ENCODE assay signal across 9 cellular contexts in genomic region chr19:8334458-8335342, GRCh38. TPM values are rescaled to one million over a fixed set of nuclear protein-coding genes. Genes with fewer than 3 reads are reported as not detected.
DNase-seq lines count a peak whose midpoint lies in the region; ATAC-seq and TF ChIP-seq lines count a peak whose summit lies in the region.
"Had no signal": no experiment of that assay in that cellular context is flagged by ENCODE, and none has a peak within 500 bp of the region (broad histone marks: within the 10 kb centered on the region; RNA-seq: fewer than 3 reads in every experiment).

No MANE protein-coding gene starts in this region.

- H3K4me1 ChIP-seq in heart left ventricle: peaks cover 10 to 52% (median 34%) of the 10 kb centered on the region in 12 donors
- H3K4me1 ChIP-seq in sigmoid colon: peaks cover 0 to 26% (median 21%) of the 10 kb centered on the region in 4 donors

- ATAC-seq in heart left ventricle (peak in 2 of 4 donors; percentile 67 to 70), HG03095 (IDR thresholded peaks at IDR 0.05; ENCODE audit: unreplicated experiment) (no peak)

- peak overlapping the region in 8 of 12 donors; percentile 44 to 83 (median 76) for H3K27ac ChIP-seq in heart left ventricle
- no peak overlapping the region for H3K27ac ChIP-seq in sigmoid colon

- H3K27me3 ChIP-seq in heart left ventricle (peaks cover 6 to 44% (median 13%) of the 10 kb centered on the region in 9 donors), sigmoid colon (peaks cover 28 to 58% (median 38%) of the 10 kb centered on the region in 3 donors)

- no peaks in the 10 kb centered on the region for H3K9me3 Mint-ChIP-seq in activated CD4-positive, alpha-beta memory T cell treated with anti-CD3 and anti-CD28 coated beads, Interleukin-2, amount 10 ng/mL, durations not matched to agents 7 days and 5 days

- peak; percentile 21 for DNase-seq in activated naive CD4-positive, alpha-beta T cell treated with Interleukin-2 at 50 U/mL for 16 hours
- DNase-seq in activated naive CD4-positive, alpha-beta T cell treated with anti-CD3 and anti-CD28 coated beads, Interleukin-2, amount 50 U/mL, for 16 hours: no peak
- DNase-seq in NCI-H1105 (lab: John Stamatoyannopoulos, UW): peak; percentile 72
- DNase-seq in activated CD4-positive, alpha-beta memory T cell treated with anti-CD3 and anti-CD28 coated beads, Interleukin-2, amount 10 ng/mL, durations not matched to agents 7 days and 5 days: peak; percentile 48
- DNase-seq in heart left ventricle: peak in 4 of 5 donors; percentile 53 to 76 (median 56)
- DNase-seq in sigmoid colon: no peak
- DNase-seq in SKM-1 (lab: John Stamatoyannopoulos, UW; ENCODE audit: unreplicated experiment): no peak

- no peaks in the 10 kb centered on the region for H3K9me3 ChIP-seq in heart left ventricle
- no peaks in the 10 kb centered on the region for H3K9me3 ChIP-seq in sigmoid colon

- H3K36me3 Mint-ChIP-seq in activated CD4-positive, alpha-beta memory T cell treated with anti-CD3 and anti-CD28 coated beads, Interleukin-2, amount 10 ng/mL, durations not matched to agents 7 days and 5 days (ENCODE audit: low read depth): no peaks in the 10 kb centered on the region

- no peak overlapping the region for H3K27ac Mint-ChIP-seq in activated CD4-positive, alpha-beta memory T cell treated with anti-CD3 and anti-CD28 coated beads, Interleukin-2, amount 10 ng/mL, durations not matched to agents 7 days and 5 days
- H3K27ac Mint-ChIP-seq: activated naive CD8-positive, alpha-beta T cell had no signal

- H3K4me1 Mint-ChIP-seq in activated CD4-positive, alpha-beta memory T cell treated with anti-CD3 and anti-CD28 coated beads, Interleukin-2, amount 10 ng/mL, durations not matched to agents 7 days and 5 days: peaks cover 9% of the 10 kb centered on the region

- peaks cover 0 to 18% (median 2%) of the 10 kb centered on the region in 9 donors for H3K36me3 ChIP-seq in heart left ventricle
- no peaks in the 10 kb centered on the region for H3K36me3 ChIP-seq in sigmoid colon

- TF ChIP-seq CTCF in heart left ventricle (IDR thresholded peaks at IDR 0.05) (no peak), sigmoid colon (IDR thresholded peaks at IDR 0.05) (no peak)

- TF ChIP-seq POLR2A in heart left ventricle (IDR thresholded peaks at IDR 0.05) (no peak), sigmoid colon (IDR thresholded peaks at IDR 0.05) (no peak)

- 11 to 27% (median 21%) methylated on average over 47 to 117 of the region's 117 CpGs for WGBS in heart left ventricle, 4 donors
- 4 to 10% methylated on average over 117 of the region's 117 CpGs for WGBS in sigmoid colon, 2 donors

- TF ChIP-seq EP300 in sigmoid colon (IDR thresholded peaks at IDR 0.05): no peak

- CTCF ChIA-PET in activated CD4-positive, alpha-beta memory T cell treated with anti-CD3 and anti-CD28 coated beads, Interleukin-2, amount 10 ng/mL, durations not matched to agents 7 days and 5 days (lab: Charles Lee): interaction anchor here (0.9 to 2.9 kb wide), 6 partner anchors 8 to 19 kb away, joined by 3 to 16 read pairs (median 4); partner anchors contain the start of gene RPS28

- H3K4me3 Mint-ChIP-seq in activated CD4-positive, alpha-beta memory T cell treated with anti-CD3 and anti-CD28 coated beads, Interleukin-2, amount 10 ng/mL, durations not matched to agents 7 days and 5 days: peak overlapping the region; percentile 21

- intact Hi-C loops in heart left ventricle (cut with DNase I) (no loop called here), sigmoid colon (cut with DNase I) (no loop called here)

- peak overlapping the region in 9 of 12 donors; percentile 15 to 45 (median 35) for H3K4me3 ChIP-seq in heart left ventricle
- H3K4me3 ChIP-seq in sigmoid colon: peak overlapping the region in 3 of 4 donors; percentile 28 to 38 (median 33)

- POLR2A ChIA-PET in activated CD4-positive, alpha-beta memory T cell treated with anti-CD3 and anti-CD28 coated beads, Interleukin-2, amount 10 ng/mL, durations not matched to agents 7 days and 5 days (lab: Charles Lee): interaction anchor here (1.0 to 6.1 kb wide), 4 partner anchors 8 to 110 kb away, joined by 3 to 51 read pairs (median 6); partner anchors contain the start of genes HNRNPM, KANK3, NDUFA7 and RAB11B

- H3K27me3 Mint-ChIP-seq in activated CD4-positive, alpha-beta memory T cell treated with anti-CD3 and anti-CD28 coated beads, Interleukin-2, amount 10 ng/mL, durations not matched to agents 7 days and 5 days: peaks cover 28% of the 10 kb centered on the region

RNA-seq across cellular contexts. Expression of gene KANK3, which starts 8.4 kb away (rescaled TPM):
- 1 to 10 TPM; 7.4 to 8.7 TPM for total RNA-seq in activated CD4-positive, alpha-beta memory T cell treated with anti-CD3 and anti-CD28 coated beads, Interleukin-2, amount 10 ng/mL, durations not matched to agents 7 days and 5 days
- total RNA-seq in heart left ventricle (10 to 100 TPM; 12.3 to 33.6 (median 15.9) TPM), sigmoid colon (1 to 10 TPM; 6.5 to 8.9 (median 8.4) TPM)
- polyA plus RNA-seq in heart left ventricle (10 to 100 TPM; 16.9 to 19.4 TPM), sigmoid colon (1 to 10 TPM in 2 of 3 donors, under 1 TPM in 1; 0.92 to 4.9 (median 3.6) TPM)

RNA-seq across cellular contexts. Expression of gene RPS28, which starts 13.4 kb away (rescaled TPM):
- 1,000 to 10,000 TPM; 1,605 to 1,659 TPM for total RNA-seq in activated CD4-positive, alpha-beta memory T cell treated with anti-CD3 and anti-CD28 coated beads, Interleukin-2, amount 10 ng/mL, durations not matched to agents 7 days and 5 days
- total RNA-seq in heart left ventricle (1,000 to 10,000 TPM in 6 of 9 donors, 100 to 1,000 TPM in 3; 271 to 1,278 (median 1,186) TPM), sigmoid colon (100 to 1,000 TPM; 244 to 601 (median 414) TPM)
- polyA plus RNA-seq in heart left ventricle (100 to 1,000 TPM; 410 to 899 TPM), sigmoid colon (100 to 1,000 TPM; 574 to 938 (median 657) TPM)

RNA-seq across cellular contexts. Expression of gene NDUFA7, which starts 13.5 kb away (rescaled TPM):
- total RNA-seq in activated CD4-positive, alpha-beta memory T cell treated with anti-CD3 and anti-CD28 coated beads, Interleukin-2, amount 10 ng/mL, durations not matched to agents 7 days and 5 days: 10 to 100 TPM; 67.1 to 67.3 TPM
- total RNA-seq in heart left ventricle (100 to 1,000 TPM in 4 of 9 donors, 10 to 100 TPM in 5; 74.5 to 179 (median 93.6) TPM), sigmoid colon (10 to 100 TPM; 21.0 to 35.5 (median 27.5) TPM)
- polyA plus RNA-seq in heart left ventricle (100 to 1,000 TPM; 168 to 393 TPM), sigmoid colon (100 to 1,000 TPM; 115 to 146 (median 130) TPM)

RNA-seq across cellular contexts. Expression of gene CD320, which starts 26.5 kb away (rescaled TPM):
- total RNA-seq in activated CD4-positive, alpha-beta memory T cell treated with anti-CD3 and anti-CD28 coated beads, Interleukin-2, amount 10 ng/mL, durations not matched to agents 7 days and 5 days: 10 to 100 TPM; 37.7 to 40.4 TPM
- total RNA-seq in heart left ventricle (10 to 100 TPM; 17.7 to 74.8 (median 35.7) TPM), sigmoid colon (10 to 100 TPM; 22.5 to 39.6 (median 28.7) TPM)
- polyA plus RNA-seq in heart left ventricle (10 to 100 TPM; 37.8 to 70.5 TPM), sigmoid colon (10 to 100 TPM; 10.2 to 72.6 (median 12.0) TPM)

RNA-seq across cellular contexts. Expression of gene ANGPTL4, which starts 29.3 kb away (rescaled TPM):
- total RNA-seq in activated CD4-positive, alpha-beta memory T cell treated with anti-CD3 and anti-CD28 coated beads, Interleukin-2, amount 10 ng/mL, durations not matched to agents 7 days and 5 days: 1 to 10 TPM; 1.2 to 1.4 TPM
- total RNA-seq in heart left ventricle (100 to 1,000 TPM in 1 of 9 donors, 10 to 100 TPM in 4, 1 to 10 TPM in 4; 2.4 to 117 (median 10.8) TPM), sigmoid colon (10 to 100 TPM in 3 of 4 donors, 1 to 10 TPM in 1; 7.1 to 31.6 (median 24.0) TPM)
- polyA plus RNA-seq in heart left ventricle (10 to 100 TPM in 1 of 2 donors, 1 to 10 TPM in 1; 9.4 to 13.6 TPM), sigmoid colon (10 to 100 TPM in 1 of 3 donors, 1 to 10 TPM in 2; 2.3 to 10.3 (median 2.4) TPM)

Comparison
In these comparisons a context has a peak if more than half of its experiments do, and no peak if none do; other contexts are left out.
1. DNase-seq: peak in activated naive CD4-positive, alpha-beta T cell treated with Interleukin-2 at 50 U/mL for 16 hours (single experiment), NCI-H1105 (single experiment), activated CD4-positive, alpha-beta memory T cell treated with anti-CD3 and anti-CD28 coated beads, Interleukin-2, amount 10 ng/mL, durations not matched to agents 7 days and 5 days (single experiment) and heart left ventricle (4 of 5); none in activated naive CD4-positive, alpha-beta T cell treated with anti-CD3 and anti-CD28 coated beads, Interleukin-2, amount 50 U/mL, for 16 hours (single experiment), sigmoid colon (single experiment) and SKM-1 (single experiment).
2. H3K27ac ChIP-seq: peak in heart left ventricle (8 of 12); none in sigmoid colon (0 of 4).